In the genomic region with DNA sequence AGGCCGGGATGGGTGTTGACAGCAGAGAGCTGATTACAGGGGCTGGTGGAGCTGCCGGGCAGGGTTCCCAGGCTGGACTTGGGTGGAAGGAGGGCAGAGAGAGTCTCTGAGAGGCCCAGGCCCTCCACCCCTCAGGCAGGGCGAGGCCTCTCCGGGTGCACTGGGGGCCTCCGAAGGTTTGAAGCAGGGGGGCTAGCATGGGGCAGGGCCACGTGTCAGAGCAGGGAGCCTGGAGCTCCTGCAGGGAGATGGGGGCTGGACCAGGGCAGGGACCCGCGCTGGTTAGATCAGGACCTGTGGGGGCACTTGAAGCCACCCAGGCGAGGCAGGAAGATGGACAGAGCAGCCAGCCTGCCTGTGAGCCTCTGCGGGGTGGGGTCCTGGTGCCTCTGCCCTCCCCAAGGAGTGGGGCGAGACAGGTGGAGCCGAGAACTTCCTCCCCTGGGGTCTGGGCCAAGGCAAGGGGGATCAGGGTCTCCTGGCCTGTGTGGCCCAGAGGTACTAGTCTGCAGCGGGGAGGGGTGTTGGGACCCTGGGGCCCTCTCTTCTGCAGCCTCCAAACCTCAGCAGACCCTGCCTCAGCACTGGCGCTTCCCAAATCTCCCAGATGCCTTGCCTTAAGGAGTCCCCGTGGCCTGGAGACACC, we compare ENCODE assay signal across 9 cellular contexts. TPM values are rescaled to one million over a fixed set of nuclear protein-coding genes. Genes with fewer than 3 reads are reported as not detected.
DNase-seq lines count a peak whose midpoint lies in the region; ATAC-seq and TF ChIP-seq lines count a peak whose summit lies in the region.
"Had no signal": no experiment of that assay in that cellular context is flagged by ENCODE, and none has a peak within 500 bp of the region (broad histone marks: within the 10 kb centered on the region; RNA-seq: fewer than 3 reads in every experiment).

No MANE protein-coding gene starts in this region.

- H3K27me3 Mint-ChIP-seq in HFFc6 (ENCODE audit: insufficient read depth): peaks cover 28% of the 10 kb centered on the region
- H3K27me3 Mint-ChIP-seq in naive B cell: peaks cover 13 to 47% (median 31%) of the 10 kb centered on the region in 3 donors

- no peaks in the 10 kb centered on the region for H3K4me1 Mint-ChIP-seq in HFFc6 (ENCODE audit: low read depth)
- H3K4me1 Mint-ChIP-seq in naive B cell: peaks cover 28 to 37% (median 34%) of the 10 kb centered on the region in 3 donors

- H3K27ac Mint-ChIP-seq in HFFc6 (peak overlapping the region; percentile 49; the same call in 1 of the 2 replicates), naive B cell (peak overlapping the region in 2 of 6 donors; percentile 47 to 65)

- intact Hi-C loops in A673 (cut with micrococcal nuclease; ENCODE audit: unreplicated experiment): no loop called here

- TF ChIP-seq CTCF in A673 (conservative IDR thresholded peaks at IDR 0.05; ENCODE audit: low read depth, low read length) (no peak), HFFc6 (IDR thresholded peaks at IDR 0.05) (no peak), cardiac fibroblast (IDR thresholded peaks at IDR 0.05; ENCODE audit: low read depth, low read length) (no peak)

- H3K4me3 ChIP-seq in A673 (ENCODE audit: low read depth, low read length, poor library complexity, severe bottlenecking) (peak overlapping the region; percentile 54), cardiac fibroblast (replicated peaks in 1 of 2; ENCODE audit: low read depth in 2 of 2, low read length in 2 of 2) (peak overlapping the region; percentile 32 to 59)

- peaks cover 4% of the 10 kb centered on the region for H3K4me1 ChIP-seq in A673 (ENCODE audit: insufficient read depth, low read length, poor library complexity, severe bottlenecking)

- no peaks in the 10 kb centered on the region for H3K27me3 ChIP-seq in A673 (replicated peaks; ENCODE audit: insufficient read depth, low read depth, low read length, poor library complexity)

- no peaks in the 10 kb centered on the region for H3K9me3 Mint-ChIP-seq in HFFc6
- H3K9me3 Mint-ChIP-seq in naive B cell: no peaks in the 10 kb centered on the region

- H3K36me3 Mint-ChIP-seq in HFFc6 (ENCODE audit: low read depth): no peaks in the 10 kb centered on the region
- H3K36me3 Mint-ChIP-seq in naive B cell: no peaks in the 10 kb centered on the region

- no peak for DNase-seq in A673 (ENCODE audit: low spot score)
- DNase-seq in HFFc6: no peak
- DNase-seq in cardiac fibroblast (ENCODE audit: low read depth in 2 of 2): no peak
- no peak for DNase-seq in naive B cell
- DNase-seq in AG20443 (ENCODE audit: low spot score): no peak
- no peak for DNase-seq in putamen (ENCODE audit: low spot score)
- DNase-seq in SIG-M5 treated with dmso at 0.1 percent for 504 hours (lab: John Stamatoyannopoulos, UW; ENCODE audit: unreplicated experiment): no peak
- DNase-seq in activated CD4-positive, CD25-positive, alpha-beta regulatory T cell treated with anti-CD3 and anti-CD28 coated beads, Interleukin-2, amount 50 U/mL, for 72 hours: no peak
- DNase-seq: NCI-H2227 treated with DMSO at 0.1 percent for 48 hours had no signal

- H3K4me3 Mint-ChIP-seq in HFFc6 (peak overlapping the region; percentile 76), naive B cell (peak overlapping the region; percentile 27 to 84 (median 70))

- H3K9me3 ChIP-seq in A673 (ENCODE audit: low read depth, low read length, poor library complexity, severe bottlenecking): no peaks in the 10 kb centered on the region

- POLR2A ChIA-PET in A673 (lab: Charles Lee; ENCODE audit: low non-redundant PET): no interaction called here

- no peak overlapping the region for H3K27ac ChIP-seq in A673 (ENCODE audit: low read depth, low read length, poor library complexity, severe bottlenecking)

- no peaks in the 10 kb centered on the region for H3K36me3 ChIP-seq in A673 (ENCODE audit: insufficient read depth, low read length, poor library complexity, severe bottlenecking)

- TSS peak; percentile 49 for BruUV-seq in A673 (replicated peaks; lab: Mats Ljungman, UMichigan)

- ATAC-seq in naive B cell (ENCODE audit: low read depth in 2 of 2): no peak

- CTCF ChIA-PET in A673 (lab: Charles Lee): no interaction called here

RNA-seq across cellular contexts. Expression of a gene that starts 0.9 kb away (rescaled TPM):
- 7.6 and 9.1 TPM in 2 replicates for total RNA-seq in A673 (2021)
- total RNA-seq in HFFc6 (2021; fragmentation: NEBNext Ultra II Directional; extraction: Animal tissue kit (Norgen Biotek cat#: 25700)): 1 to 10 TPM; 1.2 to 2.3 (median 1.3) TPM
- polyA plus RNA-seq in naive B cell (ENCODE audit: low read depth in 6 of 6): under 1 TPM in 1 of 6 donors, not detected in 5; 0.08 TPM

RNA-seq across cellular contexts. Expression of a gene that starts 14.3 kb away (rescaled TPM):
- total RNA-seq in A673 (2021): 63.9 and 68.2 TPM in 2 replicates
- total RNA-seq in HFFc6 (2021; fragmentation: NEBNext Ultra II Directional; extraction: Animal tissue kit (Norgen Biotek cat#: 25700)): 10 to 100 TPM; 25.0 to 36.0 (median 27.6) TPM
- polyA plus RNA-seq in naive B cell (ENCODE audit: low read depth in 6 of 6): 10 to 100 TPM in 5 of 6 donors, 1 to 10 TPM in 1; 9.4 to 22.6 (median 15.1) TPM

RNA-seq across cellular contexts. Expression of a gene that starts 29.4 kb away (rescaled TPM):
- total RNA-seq in A673 (2021): 39.2 and 41.3 TPM in 2 replicates
- 10 to 100 TPM; 14.4 to 18.0 (median 16.0) TPM for total RNA-seq in HFFc6 (2021; fragmentation: NEBNext Ultra II Directional; extraction: Animal tissue kit (Norgen Biotek cat#: 25700))
- 1 to 10 TPM; 2.9 to 6.8 (median 5.2) TPM for polyA plus RNA-seq in naive B cell (ENCODE audit: low read depth in 6 of 6)
